8 cellular contexts compared by ENCODE assay signal in the genomic region with DNA sequence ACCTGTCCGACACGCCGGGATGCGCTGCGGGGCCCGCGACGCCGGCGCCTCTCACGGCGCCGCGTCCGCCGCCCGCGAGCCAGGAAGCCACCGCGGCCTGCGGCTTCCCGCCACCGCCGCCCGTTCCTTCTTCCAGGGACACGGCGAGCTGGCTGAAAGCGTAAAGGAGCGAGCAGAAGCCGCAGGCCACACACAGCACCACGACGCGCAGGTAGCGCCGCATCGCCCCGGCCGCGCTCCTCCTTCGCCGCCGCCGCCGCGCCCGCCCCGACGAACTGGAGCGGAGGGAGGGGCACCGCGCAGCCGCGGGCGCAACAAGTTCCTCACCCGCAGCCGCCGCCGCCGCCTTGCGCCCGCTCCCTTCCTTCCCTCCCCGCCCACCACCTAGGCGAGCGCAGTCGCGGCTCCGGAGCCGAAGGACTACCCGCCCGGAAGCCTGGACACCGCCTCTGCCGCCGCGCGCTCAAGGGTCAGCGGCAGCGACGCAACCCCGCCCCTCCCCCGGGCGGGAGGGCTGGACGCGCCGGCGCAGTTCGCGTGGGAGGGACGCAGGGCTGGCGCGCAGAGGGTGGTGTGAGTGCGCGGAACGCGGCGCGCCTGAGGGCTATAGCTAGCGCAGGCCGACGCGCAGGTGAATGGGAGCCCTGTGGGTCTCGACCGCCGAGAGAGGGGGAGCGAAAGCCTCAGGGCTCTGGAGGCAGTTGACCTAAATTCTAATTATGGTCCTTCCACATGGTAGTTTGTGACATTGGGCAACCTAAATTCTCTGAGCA. TPM values are rescaled to one million over a fixed set of nuclear protein-coding genes. Genes with fewer than 3 reads are reported as not detected.
DNase-seq lines count a peak whose midpoint lies in the region; ATAC-seq and TF ChIP-seq lines count a peak whose summit lies in the region.

Gene GXYLT1 (minus strand): TSS at position 451 of the 773 bp plus-strand sequence. CDS start 228 bp downstream, at position 223.

- WGBS in right lobe of liver (ENCODE audit: insufficient coverage, low coverage, low lambda C conversion rate, missing lambda C conversion rate) = 0% methylated on average over 4 of the region's 104 CpGs

- peak within 1 kb of the TSS; percentile 50 to 77 (median 76) for H3K27ac ChIP-seq in right lobe of liver

- no peaks in the 10 kb centered on the region for H3K9me3 ChIP-seq in right lobe of liver

- DNase-seq in C1 segment of cervical spinal cord (lab: John Stamatoyannopoulos, UW) (peak in 13 of 14 donors; percentile 68 to 93 (median 81)), NCI-H69 (lab: John Stamatoyannopoulos, UW) (peak; percentile 95), dermis microvascular lymphatic vessel endothelial cell (ENCODE audit: low read depth in 2 of 2) (peak; percentile 64 to 95), right lobe of liver (peak; percentile 96 to 97 (median 96))
- DNase-seq in activated CD4-positive, alpha-beta T cell treated with anti-CD3 and anti-CD28 coated beads, Interleukin-2, amount 50 U/mL, for 48 hours = peak; percentile 85 to 88
- peak; percentile 82 for DNase-seq in stimulated activated CD4-positive, alpha-beta T cell treated with anti-CD3 and anti-CD28 coated beads, Interleukin-4, amount 100 ng/mL, for 24 hours

- peaks cover 0 to 13% (median 0%) of the 10 kb centered on the region in 4 donors for H3K4me1 ChIP-seq in right lobe of liver

- ATAC-seq in GM19351 (IDR thresholded peaks at IDR 0.05; ENCODE audit: unreplicated experiment) = peak; percentile 88
- ATAC-seq in HG03520 (IDR thresholded peaks at IDR 0.05; ENCODE audit: unreplicated experiment) = peak; percentile 88
- ATAC-seq in right lobe of liver = peak; percentile 98 to 99 (median 98)

- H3K36me3 ChIP-seq in right lobe of liver = no peaks in the 10 kb centered on the region

- peak; percentile 91 for TF ChIP-seq POLR2A in right lobe of liver (IDR thresholded peaks at IDR 0.05)

- TF ChIP-seq CTCF in right lobe of liver (IDR thresholded peaks at IDR 0.05) = peak in 1 of 4 donors; percentile 7

- H3K27me3 ChIP-seq in right lobe of liver = no peaks in the 10 kb centered on the region

- peak within 1 kb of the TSS; percentile 64 to 85 (median 64) for H3K4me3 ChIP-seq in right lobe of liver

- intact Hi-C loops in right lobe of liver (cut with DNase I) = no loop called here

RNA-seq across cellular contexts. Expression of gene GXYLT1, which starts in this region (rescaled TPM):
- total RNA-seq in dermis microvascular lymphatic vessel endothelial cell (14.5 and 16.9 TPM in 2 replicates), right lobe of liver (10 to 100 TPM in 5 of 6 experiments, 1 to 10 TPM in 1; 9.3 to 13.8 (median 10.8) TPM)

Comparison
In these comparisons a context has a peak if more than half of its experiments do, and no peak if none do; other contexts are left out.
1. Peak in every context shown above with its lines: DNase-seq, ATAC-seq, H3K4me3 ChIP-seq and H3K27ac ChIP-seq.